In the genomic region with DNA sequence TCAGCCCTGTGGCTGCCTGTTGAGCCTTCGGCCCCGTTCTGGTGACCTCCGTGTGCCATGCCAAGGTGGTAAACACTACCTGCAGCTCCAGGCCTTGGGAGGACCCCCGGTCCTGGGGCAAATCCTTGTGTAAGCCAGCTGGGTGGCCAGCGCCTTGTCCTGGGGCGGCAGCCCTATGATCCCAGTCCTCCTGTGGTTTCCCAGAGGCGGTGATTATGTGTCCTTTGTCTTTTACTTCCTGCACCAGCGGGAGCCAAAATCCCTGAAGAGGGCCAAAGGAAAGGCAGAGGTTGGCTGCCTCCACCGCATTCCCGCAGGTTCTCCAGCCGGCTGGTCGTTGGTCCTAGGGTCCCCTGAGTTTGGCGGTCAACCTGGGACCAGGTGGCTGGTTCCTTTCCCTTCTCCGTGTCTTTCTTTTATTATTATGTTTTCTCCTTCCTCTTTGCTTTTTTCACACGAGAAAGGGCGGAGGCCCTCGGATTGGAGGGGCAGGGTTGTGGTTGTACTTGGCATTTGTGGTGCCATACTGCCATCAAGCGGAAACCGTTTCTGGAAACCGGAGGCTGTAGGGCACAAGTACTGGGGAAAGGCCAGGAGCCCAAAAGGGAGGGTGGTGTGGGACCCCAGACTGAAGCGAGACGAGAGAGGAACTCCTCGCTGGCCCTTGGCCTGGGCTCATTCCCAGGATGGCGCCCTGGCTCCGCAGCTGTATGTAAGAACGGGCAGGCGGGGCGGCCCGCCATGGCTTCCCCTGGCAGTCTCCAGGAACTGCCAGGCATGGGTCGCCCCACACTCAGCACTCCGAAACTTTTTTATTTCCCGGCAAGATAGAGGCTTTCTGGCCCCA, we compare ENCODE assay signal across 8 cellular contexts. TPM values are rescaled to one million over a fixed set of nuclear protein-coding genes. Genes with fewer than 3 reads are reported as not detected.
DNase-seq lines count a peak whose midpoint lies in the region; ATAC-seq, FAIRE-seq and TF ChIP-seq lines count a peak whose summit lies in the region.
"Not testable (repeated sequence)": the region's sequence is repeated elsewhere in the genome, so short reads cannot be mapped to it uniquely, and the experiment has no call there.

No MANE protein-coding gene starts in this region.

- H3K9me3 ChIP-seq in right cardiac atrium (ENCODE audit: control insufficient read depth, low read length); upper lobe of left lung: not testable (repeated sequence)

- TF ChIP-seq EP300 in upper lobe of left lung (IDR thresholded peaks at IDR 0.05): not testable (repeated sequence)

- TF ChIP-seq POLR2A in GM12892 (IDR thresholded peaks at IDR 0.05; ENCODE audit: low read depth, low read length); upper lobe of left lung (IDR thresholded peaks at IDR 0.05): not testable (repeated sequence)

- WGBS in right cardiac atrium: no CpG with 5 or more reads among the region's 32 CpGs
- WGBS in upper lobe of left lung, 2 donors: no CpG with 5 or more reads among the region's 32 CpGs

- intact Hi-C loops in right cardiac atrium (cut with DNase I): not testable (repeated sequence)

- not testable (repeated sequence) for H3K36me3 ChIP-seq in upper lobe of left lung

- not testable (repeated sequence) for H3K4me1 ChIP-seq in right cardiac atrium (ENCODE audit: control insufficient read depth, insufficient read depth, low read length); upper lobe of left lung

- not testable (repeated sequence) for H3K4me3 ChIP-seq in right cardiac atrium (ENCODE audit: low read length); upper lobe of left lung

- ATAC-seq in GM18907 (IDR thresholded peaks at IDR 0.05; ENCODE audit: unreplicated experiment) (peak; percentile 48), GM21360 (IDR thresholded peaks at IDR 0.05; ENCODE audit: unreplicated experiment) (peak; percentile 42), HG02840 (IDR thresholded peaks at IDR 0.05; ENCODE audit: low FRiP score, unreplicated experiment) (peak; percentile 41), HG03159 (IDR thresholded peaks at IDR 0.05; ENCODE audit: unreplicated experiment) (peak; percentile 41), right cardiac atrium (peak; percentile 2 to 87), upper lobe of left lung (ENCODE audit: low FRiP score in 2 of 2) (peak; percentile 1 to 86)

- FAIRE-seq in GM12892 (lab: Jason Lieb, UNC) (peak; percentile 100), colon (lab: Jason Lieb, UNC) (peak; percentile 99)

- H3K27me3 ChIP-seq in right cardiac atrium (ENCODE audit: control insufficient read depth, insufficient read depth); upper lobe of left lung: not testable (repeated sequence)

- not testable (repeated sequence) for DNase-seq in GM12892 (ENCODE audit: insufficient read length); right cardiac atrium; upper lobe of left lung

- H3K27ac ChIP-seq in right cardiac atrium (ENCODE audit: low read length); upper lobe of left lung: not testable (repeated sequence)

- not testable (repeated sequence) for TF ChIP-seq CTCF in upper lobe of left lung (IDR thresholded peaks at IDR 0.05)

RNA-seq across cellular contexts. Expression of gene NBDY, which starts 43.9 kb away (rescaled TPM):
- 31.4 TPM for polyA plus RNA-seq in GM12892 (2012; ENCODE audit: missing spikeins)
- total RNA-seq in right cardiac atrium (10 to 100 TPM; 26.9 to 36.8 (median 34.8) TPM), upper lobe of left lung (10 to 100 TPM in 5 of 6 donors, 1 to 10 TPM in 1; 9.4 to 34.2 (median 14.4) TPM)
- polyA plus RNA-seq in right cardiac atrium: 19.3 TPM
